ENCODE assay signal across 15 cellular contexts in the genomic region with DNA sequence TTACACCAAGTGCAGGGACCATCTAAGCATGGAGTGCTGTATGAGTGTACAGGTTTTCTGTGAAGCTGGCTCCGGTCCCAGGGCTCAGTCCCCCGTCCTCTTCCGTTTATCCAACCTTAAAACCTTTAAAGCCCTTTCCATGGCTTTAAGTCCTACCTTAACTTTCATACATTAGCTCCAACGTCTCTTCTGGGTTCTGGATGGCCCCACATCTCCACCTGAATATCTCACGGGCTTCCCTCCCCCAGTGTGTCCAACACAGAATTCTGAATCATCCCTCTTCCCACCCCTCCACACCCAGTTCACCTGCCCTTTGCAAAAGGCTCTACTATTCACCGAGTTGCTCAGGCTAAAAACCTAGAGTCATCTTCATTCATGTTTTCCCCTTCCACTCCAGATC. TPM values are rescaled to one million over a fixed set of nuclear protein-coding genes. Genes with fewer than 3 reads are reported as not detected.
DNase-seq lines count a peak whose midpoint lies in the region; ATAC-seq and TF ChIP-seq lines count a peak whose summit lies in the region.
"Had no signal": no experiment of that assay in that cellular context is flagged by ENCODE, and none has a peak within 500 bp of the region (broad histone marks: within the 10 kb centered on the region; RNA-seq: fewer than 3 reads in every experiment).

No MANE protein-coding gene starts in this region.

- H3K36me3 ChIP-seq in Loucy (ENCODE audit: insufficient read depth, low read length) (0 out of 2 replicates have a peak, but pooled peaks cover 3% of the 10 kb centered on the region), spleen (peaks cover 0 to 24% (median 0%) of the 10 kb centered on the region in 6 donors)
- H3K36me3 ChIP-seq: left lung had no signal

- TF ChIP-seq CTCF in Loucy (conservative IDR thresholded peaks at IDR 0.05; ENCODE audit: low read length), result no peak
- TF ChIP-seq CTCF in spleen (IDR thresholded peaks at IDR 0.05 in 8 of 11, conservative IDR thresholded peaks at IDR 0.05 in 3 of 11), result no peak
- no peak for TF ChIP-seq CTCF in osteocyte (IDR thresholded peaks at IDR 0.05)

- 82 to 95% (median 85%) methylated on average over 6 of the region's 6 CpGs for WGBS in spleen, 5 donors

- H3K9me3 ChIP-seq in Loucy (ENCODE audit: insufficient read depth, low read depth, low read length) (no peaks in the 10 kb centered on the region), spleen (no peaks in the 10 kb centered on the region)
- H3K9me3 ChIP-seq: left lung, psoas muscle had no signal

- H3K9me3 Mint-ChIP-seq in activated naive CD4-positive, alpha-beta T cell treated with anti-CD3 and anti-CD28 coated beads, Interleukin-2, amount 10 ng/mL, durations not matched to agents 7 days and 5 days, result peaks cover 4% of the 10 kb centered on the region
- H3K9me3 Mint-ChIP-seq in activated naive CD8-positive, alpha-beta T cell treated with anti-CD3 and anti-CD28 coated beads, Interleukin-2, amount 50 U/mL, for 24 hours, result no peaks in the 10 kb centered on the region
- no peaks in the 10 kb centered on the region for H3K9me3 Mint-ChIP-seq in osteocyte (ENCODE audit: unreplicated experiment)

- H3K4me1 Mint-ChIP-seq in activated naive CD4-positive, alpha-beta T cell treated with anti-CD3 and anti-CD28 coated beads, Interleukin-2, amount 10 ng/mL, durations not matched to agents 7 days and 5 days, result peaks cover 92% of the 10 kb centered on the region
- peaks cover 85% of the 10 kb centered on the region for H3K4me1 Mint-ChIP-seq in activated naive CD8-positive, alpha-beta T cell treated with anti-CD3 and anti-CD28 coated beads, Interleukin-2, amount 50 U/mL, for 24 hours
- peaks cover 2% of the 10 kb centered on the region for H3K4me1 Mint-ChIP-seq in osteocyte (ENCODE audit: unreplicated experiment)

- peak overlapping the region; percentile 6 to 95 (median 74) for H3K27ac ChIP-seq in spleen
- H3K27ac ChIP-seq: epithelial cell of prostate, psoas muscle had no signal

- intact Hi-C loops in spleen (cut with DNase I; ENCODE audit: low total_unique reads), result no loop called here

- H3K36me3 Mint-ChIP-seq in activated naive CD4-positive, alpha-beta T cell treated with anti-CD3 and anti-CD28 coated beads, Interleukin-2, amount 10 ng/mL, durations not matched to agents 7 days and 5 days, result peaks cover 71% of the 10 kb centered on the region
- peaks cover 38% of the 10 kb centered on the region for H3K36me3 Mint-ChIP-seq in activated naive CD8-positive, alpha-beta T cell treated with anti-CD3 and anti-CD28 coated beads, Interleukin-2, amount 50 U/mL, for 24 hours (ENCODE audit: low read depth)
- no peaks in the 10 kb centered on the region for H3K36me3 Mint-ChIP-seq in osteocyte (ENCODE audit: unreplicated experiment)

- no peak overlapping the region for H2AFZ ChIP-seq in Loucy (ENCODE audit: low read length)

- no peaks in the 10 kb centered on the region for H3F3A ChIP-seq in Loucy (ENCODE audit: low read depth)

- peak overlapping the region; percentile 42 for H3K9ac ChIP-seq in Loucy (ENCODE audit: low read depth, low read length, poor library complexity, severe bottlenecking)

- peaks cover 79% of the 10 kb centered on the region for H3K4me1 ChIP-seq in Loucy (ENCODE audit: insufficient read depth, low read length, poor library complexity, severe bottlenecking)
- H3K4me1 ChIP-seq in spleen, result peaks cover 62 to 100% (median 88%) of the 10 kb centered on the region in 6 donors
- H3K4me1 ChIP-seq: psoas muscle had no signal

- peak overlapping the region; percentile 29 for H3K4me2 ChIP-seq in Loucy (ENCODE audit: low read depth, low read length, poor library complexity, severe bottlenecking)

- DNase-seq in activated naive CD4-positive, alpha-beta T cell treated with anti-CD3 and anti-CD28 coated beads, Interleukin-2, amount 10 ng/mL, durations not matched to agents 7 days and 5 days, result no peak
- DNase-seq in activated naive CD4-positive, alpha-beta T cell treated with anti-CD3 and anti-CD28 coated beads, Interleukin-2, amount 50 U/mL, for 16 hours, result no peak
- DNase-seq in activated naive CD8-positive, alpha-beta T cell treated with anti-CD3 and anti-CD28 coated beads, Interleukin-2, amount 50 U/mL, for 24 hours, result peak; percentile 2
- DNase-seq in spleen (no peak), SIG-M5 treated with dmso at 0.1 percent for 504 hours (lab: John Stamatoyannopoulos, UW; ENCODE audit: unreplicated experiment) (no peak), osteocyte (ENCODE audit: extremely low spot score, unreplicated experiment) (no peak)
- DNase-seq: GOT3, left lung, NCI-H1048, NCI-H524 treated with DMSO at 0.1 percent for 48 hours, psoas muscle had no signal

- CTCF ChIA-PET in activated naive CD4-positive, alpha-beta T cell treated with anti-CD3 and anti-CD28 coated beads, Interleukin-2, amount 10 ng/mL, durations not matched to agents 7 days and 5 days (lab: Charles Lee), result interaction anchor here (1.2 to 7.6 kb wide), 3 partner anchors 29 to 92 kb away, joined by 4 to 54 read pairs (median 4); no protein-coding TSS in a partner anchor

- no peak overlapping the region for H3K4me3 Mint-ChIP-seq in activated naive CD4-positive, alpha-beta T cell treated with anti-CD3 and anti-CD28 coated beads, Interleukin-2, amount 10 ng/mL, durations not matched to agents 7 days and 5 days
- H3K4me3 Mint-ChIP-seq in activated naive CD8-positive, alpha-beta T cell treated with anti-CD3 and anti-CD28 coated beads, Interleukin-2, amount 50 U/mL, for 24 hours, result no peak overlapping the region
- H3K4me3 Mint-ChIP-seq in osteocyte (ENCODE audit: unreplicated experiment), result no peak overlapping the region

- peaks cover 88% of the 10 kb centered on the region for H3K79me2 ChIP-seq in Loucy (ENCODE audit: insufficient read depth, low read length)

- no peaks in the 10 kb centered on the region for H4K20me1 ChIP-seq in Loucy (ENCODE audit: insufficient read depth, low read length, poor library complexity, severe bottlenecking)

- no peaks in the 10 kb centered on the region for H3K9me2 ChIP-seq in Loucy (replicated peaks; ENCODE audit: low read depth, low read length)

- peak overlapping the region; percentile 83 for H3K27ac Mint-ChIP-seq in activated naive CD4-positive, alpha-beta T cell treated with anti-CD3 and anti-CD28 coated beads, Interleukin-2, amount 10 ng/mL, durations not matched to agents 7 days and 5 days
- peak overlapping the region; percentile 63 for H3K27ac Mint-ChIP-seq in activated naive CD8-positive, alpha-beta T cell treated with anti-CD3 and anti-CD28 coated beads, Interleukin-2, amount 50 U/mL, for 24 hours
- H3K27ac Mint-ChIP-seq in osteocyte (ENCODE audit: unreplicated experiment), result no peak overlapping the region

- H3K27me3 ChIP-seq in Loucy (ENCODE audit: insufficient read depth, low read length, poor library complexity, severe bottlenecking), result no peaks in the 10 kb centered on the region
- no peaks in the 10 kb centered on the region for H3K27me3 ChIP-seq in spleen (replicated peaks in 1 of 7)
- H3K27me3 ChIP-seq: left lung had no signal

- H3K4me3 ChIP-seq in Loucy (ENCODE audit: low read length, poor library complexity, severe bottlenecking), result no peak overlapping the region
- no peak overlapping the region for H3K4me3 ChIP-seq in spleen
- H3K4me3 ChIP-seq: left lung, psoas muscle had no signal

- no peak for ATAC-seq in activated naive CD8-positive, alpha-beta T cell treated with anti-CD3 and anti-CD28 coated beads, Interleukin-2, amount 50 U/mL, for 24 hours
- ATAC-seq in GM18505 (IDR thresholded peaks at IDR 0.05; ENCODE audit: unreplicated experiment), result no peak
- ATAC-seq: left lung, Panc1, psoas muscle had no signal

- no peaks in the 10 kb centered on the region for H3K27me3 Mint-ChIP-seq in activated naive CD4-positive, alpha-beta T cell treated with anti-CD3 and anti-CD28 coated beads, Interleukin-2, amount 10 ng/mL, durations not matched to agents 7 days and 5 days
- no peaks in the 10 kb centered on the region for H3K27me3 Mint-ChIP-seq in activated naive CD8-positive, alpha-beta T cell treated with anti-CD3 and anti-CD28 coated beads, Interleukin-2, amount 50 U/mL, for 24 hours
- peaks cover 17% of the 10 kb centered on the region for H3K27me3 Mint-ChIP-seq in osteocyte (ENCODE audit: unreplicated experiment)

- TF ChIP-seq POLR2A in spleen (IDR thresholded peaks at IDR 0.05) (no peak), GM18505 (IDR thresholded peaks at IDR 0.05; ENCODE audit: borderline replicate concordance, extremely low read depth, insufficient read depth, insufficient read length) (no peak)

RNA-seq across cellular contexts. Expression of a gene that starts 12.8 kb away (rescaled TPM):
- total RNA-seq in spleen (100 to 1,000 TPM; 119 to 173 (median 144) TPM), osteocyte (0.42 and 0.43 TPM in 2 replicates)
- 100 to 1,000 TPM in 2 of 3 donors, 10 to 100 TPM in 1; 72.0 to 111 (median 103) TPM for polyA plus RNA-seq in spleen

Comparison
In these comparisons a context has a peak if more than half of its experiments do, and no peak if none do; other contexts are left out.
1. RNA of a gene that starts 12.8 kb away (total RNA-seq): 119 to 173 TPM in spleen; 0.42 to 0.43 TPM in osteocyte; every median in the first group is over 10 times any median in the second.